Comparison of ENCODE assay signal across 8 cellular contexts in the genomic region with DNA sequence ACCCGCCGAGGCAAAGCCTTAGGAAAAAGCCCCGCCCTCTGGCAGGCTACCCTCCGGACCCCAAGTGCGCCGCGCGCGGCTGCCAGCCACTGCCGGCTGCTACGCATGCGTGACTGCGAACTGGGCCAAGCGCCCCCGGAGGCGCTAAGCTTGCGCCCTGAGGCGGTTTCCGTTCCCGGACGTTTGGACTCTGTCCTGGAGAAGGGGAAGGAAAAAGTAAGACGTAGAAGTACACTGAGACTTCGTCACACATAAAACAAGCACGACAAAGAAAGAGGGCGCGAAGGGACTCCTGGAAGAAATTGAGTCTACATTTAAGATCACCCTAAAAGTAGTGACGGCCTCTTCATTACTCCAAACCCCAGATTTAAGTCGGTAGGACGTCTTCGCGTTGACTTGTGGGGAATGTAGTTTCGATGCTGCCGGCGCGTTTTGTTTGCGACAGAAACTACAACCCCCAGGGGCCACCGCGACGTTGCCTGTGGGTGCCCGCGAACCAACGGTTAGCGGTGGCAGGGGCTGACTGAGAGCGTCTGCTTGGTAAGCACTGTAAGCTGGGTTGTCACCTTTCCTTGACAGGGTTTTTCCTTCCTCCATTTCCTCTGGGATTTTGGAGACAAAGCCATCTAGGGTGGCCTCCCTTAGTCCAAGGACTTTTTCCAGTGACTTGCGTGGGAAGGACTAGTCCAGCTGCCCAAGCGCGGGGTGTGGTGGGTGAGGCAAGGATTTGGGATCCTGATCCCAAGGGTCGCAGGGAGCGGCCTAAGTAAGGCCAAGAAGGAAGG. TPM values are rescaled to one million over a fixed set of nuclear protein-coding genes. Genes with fewer than 3 reads are reported as not detected.
A peak's percentile ranks its signal among the peaks of the same experiment; 100 is the strongest.
DNase-seq lines count a peak whose midpoint lies in the region; ATAC-seq and TF ChIP-seq lines count a peak whose summit lies in the region.

Gene CEP57L1 (plus strand): TSS at position 472 of the 785 bp plus-strand sequence. CDS start 49,715 bp downstream, outside the sequence.

- H3K4me2 ChIP-seq in IMR-90 (ENCODE audit: low read depth, low read length) (peak within 1 kb of the TSS; percentile 74), PC-3 (ENCODE audit: low read length) (peak within 1 kb of the TSS; percentile 91)

- H3K27ac ChIP-seq in IMR-90 (ENCODE audit: insufficient read depth, low read length) = peak within 1 kb of the TSS; percentile 89
- peak within 1 kb of the TSS; percentile 88 for H3K27ac ChIP-seq in PC-3 (ENCODE audit: low read length)

- no peaks in the 10 kb centered on the region for H3K9me2 ChIP-seq in PC-3 (replicated peaks; ENCODE audit: low read length)

- in situ Hi-C loops in IMR-90 (cut with MboI; ENCODE audit: low sequenced_read_pairs) = no loop called here

- dilution Hi-C loops in IMR-90 (cut with HindIII; ENCODE audit: low sequenced_read_pairs, unreplicated experiment) = no loop called here

- H3K4me3 ChIP-seq in IMR-90 (ENCODE audit: insufficient read depth, low read depth, low read length) (peak within 1 kb of the TSS; percentile 76), PC-3 (ENCODE audit: low read length) (peak within 1 kb of the TSS; percentile 91), epithelial cell of esophagus (ENCODE audit: low read length) (peak within 1 kb of the TSS; percentile 93), mononuclear cell (ENCODE audit: low read length) (peak within 1 kb of the TSS; percentile 63)

- peak within 1 kb of the TSS; percentile 92; the same call in 2 of the 3 replicates for H2BK15ac ChIP-seq in IMR-90 (ENCODE audit: low read depth, low read length)

- TF ChIP-seq CTCF in IMR-90 (conservative IDR thresholded peaks at IDR 0.05; ENCODE audit: low read depth, low read length) = 0 out of 2 replicates have a peak, but pooled peaks have one; percentile 25
- TF ChIP-seq CTCF in PC-3 (conservative IDR thresholded peaks at IDR 0.05; ENCODE audit: low read depth, low read length) = no peak
- no peak for TF ChIP-seq CTCF in epithelial cell of esophagus (IDR thresholded peaks at IDR 0.05; ENCODE audit: insufficient read depth, low read depth, low read length, missing control alignments)

- DNase-seq in DMS153 (lab: John Stamatoyannopoulos, UW) (peak; percentile 94), IMR-90 (peak; percentile 97), PC-3 (peak; percentile 92), activated T-cell treated with anti-CD3 and anti-CD28 coated beads for 48 hours (ENCODE audit: low read depth) (peak; percentile 89), epithelial cell of esophagus (ENCODE audit: low read depth) (peak; percentile 97)
- DNase-seq in stimulated activated CD8-positive, alpha-beta memory T cell treated with anti-CD3 and anti-CD28 coated beads, Interleukin-4, amount 100 ng/mL, for 1 hour (ENCODE audit: low read depth in 2 of 2, low spot score in 1 of 2) = peak; percentile 85 to 87

- H2BK20ac ChIP-seq in IMR-90 (ENCODE audit: low read depth, low read length) = peak within 1 kb of the TSS; percentile 73

- H4K8ac ChIP-seq in IMR-90 (ENCODE audit: low read depth in 2 of 2, low read length in 2 of 2) = peak within 1 kb of the TSS; percentile 90 to 97

- H3K36me3 ChIP-seq in IMR-90 (ENCODE audit: control insufficient read depth, insufficient read depth, low read length) (no peaks in the 10 kb centered on the region), PC-3 (ENCODE audit: low read depth, low read length) (no peaks in the 10 kb centered on the region)

- WGBS in IMR-90 (ENCODE audit: extremely low coverage in 2 of 2, insufficient read length in 1 of 2), 2 experiments = 3% methylated on average over 7 of the region's 49 CpGs; no CpG with 5 or more reads in 1 of the 2 experiments

- peaks cover 5% of the 10 kb centered on the region; the same call in 1 of the 2 replicates for H3K9me1 ChIP-seq in IMR-90 (ENCODE audit: insufficient read depth, low read length)

- no peaks in the 10 kb centered on the region for H3F3A ChIP-seq in PC-3 (ENCODE audit: low read length, unreplicated experiment)

- intact Hi-C loops in IMR-90 (cut with micrococcal nuclease) = loop anchor here (1.0 kb wide), 2 partner anchors 287 to 535 kb away; partner anchors contain the start of genes CD164 and FOXO3
- intact Hi-C loops in PC-3 (cut with micrococcal nuclease) = loop anchor here (2.0 kb wide), 1 partner anchor 288 kb away; the partner anchor contains the start of gene CD164

- H3K9ac ChIP-seq in IMR-90 (ENCODE audit: low read depth, low read length) = peak within 1 kb of the TSS; percentile 93
- peak within 1 kb of the TSS; percentile 85 for H3K9ac ChIP-seq in PC-3 (ENCODE audit: low read length)

- peak within 1 kb of the TSS; percentile 97 for H3K14ac ChIP-seq in IMR-90 (replicated peaks; ENCODE audit: low read depth, low read length)

- H3K79me1 ChIP-seq in IMR-90 (ENCODE audit: low read depth in 1 of 2, low read length in 2 of 2) = peaks cover 33 to 67% of the 10 kb centered on the region in 2 experiments

- peak; percentile 76 for ATAC-seq in GM21528 (IDR thresholded peaks at IDR 0.05; ENCODE audit: low FRiP score, unreplicated experiment)
- peak; percentile 68 for ATAC-seq in IMR-90 (ENCODE audit: low read depth)
- ATAC-seq in PC-3 = peak; percentile 66

- POLR2A ChIA-PET in IMR-90 (lab: Charles Lee; ENCODE audit: unreplicated experiment) (no interaction called here), PC-3 (lab: Charles Lee; ENCODE audit: unreplicated experiment) (interaction anchor here (0.6 kb wide), 2 partner anchors 100 to 346 kb away, joined by 4 to 5 read pairs; partner anchors contain the start of gene SMPD2)

- H4K20me1 ChIP-seq in IMR-90 (ENCODE audit: insufficient read depth, low read length) (peaks cover 7% of the 10 kb centered on the region; the same call in 1 of the 2 replicates), PC-3 (ENCODE audit: low read length) (no peaks in the 10 kb centered on the region)

- TF ChIP-seq POLR2A in IMR-90 (IDR thresholded peaks at IDR 0.05; ENCODE audit: low read depth, low read length) = peak; percentile 90

- TF ChIP-seq RAD21 in IMR-90 (IDR thresholded peaks at IDR 0.05; ENCODE audit: low read length) = 0 out of 2 replicates have a peak, but pooled peaks have one; percentile 1

- H2BK5ac ChIP-seq in IMR-90 (ENCODE audit: low read depth, low read length, poor library complexity, severe bottlenecking) = peak within 1 kb of the TSS; percentile 89

- H2BK120ac ChIP-seq in IMR-90 (ENCODE audit: low read depth, low read length) = peak within 1 kb of the TSS; percentile 84

- H3K4me1 ChIP-seq in IMR-90 (ENCODE audit: control insufficient read depth, insufficient read depth, low read length) (peaks cover 3% of the 10 kb centered on the region; the same call in 1 of the 2 replicates), PC-3 (ENCODE audit: insufficient read depth, low read length) (peaks cover 13% of the 10 kb centered on the region; the same call in 1 of the 2 replicates), mononuclear cell (ENCODE audit: insufficient read depth, low read length) (peaks cover 26% of the 10 kb centered on the region)

- peak within 1 kb of the TSS; percentile 73 for H2AK9ac ChIP-seq in IMR-90 (replicated peaks; ENCODE audit: low read depth, low read length, poor library complexity)

- CTCF ChIA-PET in IMR-90 (lab: Yijun Ruan, JAX) (interaction anchor here (0.7 kb wide), 1 partner anchor 13 kb away, joined by 3 read pairs; no protein-coding TSS in a partner anchor), PC-3 (lab: Charles Lee) (interaction anchor here (0.6 to 1.4 kb wide), 2 partner anchors 288 to 565 kb away, joined by 3 to 5 read pairs; no protein-coding TSS in a partner anchor)

- no peaks in the 10 kb centered on the region for H3K9me3 ChIP-seq in IMR-90 (ENCODE audit: control insufficient read depth, insufficient read depth, low read length)
- no peaks in the 10 kb centered on the region for H3K9me3 ChIP-seq in PC-3 (ENCODE audit: low read length)
- H3K9me3 ChIP-seq in mononuclear cell (ENCODE audit: low read depth, low read length) = no peaks in the 10 kb centered on the region

- H2AFZ ChIP-seq in IMR-90 (replicated peaks; ENCODE audit: low read length, poor library complexity) = peak within 1 kb of the TSS; percentile 95
- H2AFZ ChIP-seq in PC-3 (ENCODE audit: low read length) = peak within 1 kb of the TSS; percentile 95

- H4K91ac ChIP-seq in IMR-90 (ENCODE audit: insufficient read depth, low read depth, low read length) = peak within 1 kb of the TSS; percentile 83

- H3K56ac ChIP-seq in IMR-90 (ENCODE audit: extremely low read depth, insufficient read depth, low read length) = peak within 1 kb of the TSS; percentile 99

- H3K27me3 ChIP-seq in IMR-90 (ENCODE audit: control insufficient read depth, insufficient read depth, low read length) (no peaks in the 10 kb centered on the region), PC-3 (ENCODE audit: low read length) (no peaks in the 10 kb centered on the region), mononuclear cell (ENCODE audit: insufficient read depth, low read length) (no peaks in the 10 kb centered on the region)

- peak within 1 kb of the TSS; percentile 82 for H4K5ac ChIP-seq in IMR-90 (ENCODE audit: low read depth, low read length)

- BruUV-seq in IMR-90 (replicated peaks; lab: Mats Ljungman, UMichigan) (no TSS peak), PC-3 (replicated peaks; lab: Mats Ljungman, UMichigan) (TSS peak; percentile 61)

- peak within 1 kb of the TSS; percentile 71 for H3K18ac ChIP-seq in IMR-90 (ENCODE audit: low read depth, low read length)

- H3K23ac ChIP-seq in IMR-90 (ENCODE audit: low read depth, low read length) = peak within 1 kb of the TSS; percentile 95

- peaks cover 63% of the 10 kb centered on the region for H3K79me2 ChIP-seq in PC-3 (ENCODE audit: low read length)

- H3K4ac ChIP-seq in IMR-90 (ENCODE audit: low read depth, low read length) = peak within 1 kb of the TSS; percentile 84

- peak within 1 kb of the TSS; percentile 62 for H2AK5ac ChIP-seq in IMR-90 (ENCODE audit: low read depth, low read length)

TF ChIP-seq in IMR-90, 13 proteins besides CTCF, POLR2A, EP300 and RAD21:
- TF ChIP-seq BHLHE40 (IDR thresholded peaks at IDR 0.05; ENCODE audit: low read depth, low read length) (peak; percentile 1; the same call in 1 of the 2 replicates), MXI1 (IDR thresholded peaks at IDR 0.05; ENCODE audit: borderline replicate concordance, low read depth, low read length) (peak; percentile 22; the same call in 1 of the 2 replicates), RFX5 (IDR thresholded peaks at IDR 0.05; ENCODE audit: low read depth, low read length) (no peak), MAZ (IDR thresholded peaks at IDR 0.05; ENCODE audit: borderline replicate concordance, low read depth, low read length) (0 out of 2 replicates have a peak, but pooled peaks have one; percentile 9)

RNA-seq across cellular contexts. Expression of gene CEP57L1, which starts in this region (rescaled TPM):
- total RNA-seq in IMR-90 (2012; rRNA removed) = 21.9 and 28.3 TPM in 2 replicates
- 10.3 and 11.2 TPM in 2 replicates for polyA plus RNA-seq in IMR-90 (2012; rRNA removed)
- polyA plus RNA-seq in IMR-90 (2012; cell fraction: cytosol; rRNA removed) = 2.8 and 5.8 TPM in 2 replicates
- 2.5 and 11.0 TPM in 2 replicates for polyA plus RNA-seq in IMR-90 (2012; cell fraction: nucleus; rRNA removed; ENCODE audit: low replicate concordance)
- total RNA-seq in PC-3 (2014; rRNA removed) = 19.8 and 26.4 TPM in 2 replicates
- 8.7 TPM for total RNA-seq in mononuclear cell

Comparison
In these comparisons a context has a peak if more than half of its experiments do, and no peak if none do; other contexts are left out.
1. Peak in every context shown above with its lines: DNase-seq, ATAC-seq, H3K4me3 ChIP-seq and H3K27ac ChIP-seq.